ENCODE assay signal across 7 cellular contexts in genomic region chr17:17382901-17383300, GRCh38.
"Had no signal": no experiment of that assay in that cellular context is flagged by ENCODE, and none has a peak within 500 bp of the region (broad histone marks: within the 10 kb centered on the region; RNA-seq: fewer than 3 reads in every experiment).

No MANE protein-coding gene starts in this region.

- DNase-seq: activated CD4-positive, alpha-beta T cell treated with anti-CD3 and anti-CD28 coated beads, Interleukin-2, amount 50 U/mL, for 1 hour; activated naive CD4-positive, alpha-beta T cell treated with Interleukin-2 at 50 U/mL for 16 hours; anterior cingulate cortex; cortex of kidney; effector memory CD8-positive, alpha-beta T cell; right lobe of liver; stomach had no signal
